ENCODE assay signal across 22 cellular contexts in genomic region chr10:35554036-35554435, GRCh38. TPM values are rescaled to one million over a fixed set of nuclear protein-coding genes. Genes with fewer than 3 reads are reported as not detected.
DNase-seq lines count a peak whose midpoint lies in the region; TF ChIP-seq lines count a peak whose summit lies in the region.
"Had no signal": no experiment of that assay in that cellular context is flagged by ENCODE, and none has a peak within 500 bp of the region (broad histone marks: within the 10 kb centered on the region; RNA-seq: fewer than 3 reads in every experiment).

No MANE protein-coding gene starts in this region.

- H3K4me3 Mint-ChIP-seq in MCF 10A (ENCODE audit: unreplicated experiment): no peak overlapping the region
- H3K4me3 Mint-ChIP-seq in nephron progenitor cell: no peak overlapping the region
- H3K4me3 Mint-ChIP-seq: CD4-positive, alpha-beta memory T cell had no signal

- TF ChIP-seq POLR2A in uterus (IDR thresholded peaks at IDR 0.05) (no peak), erythroblast (IDR thresholded peaks at IDR 0.05; ENCODE audit: low read length) (no peak)

- H2AFZ ChIP-seq in mammary epithelial cell (ENCODE audit: low read depth, low read length): no peak overlapping the region
- H2AFZ ChIP-seq: PC-9 had no signal

- 76% methylated on average over 2 of the region's 2 CpGs for WGBS in mammary epithelial cell (ENCODE audit: low coverage, missing lambda C conversion rate)

- in situ Hi-C loops in mammary epithelial cell (cut with MboI; ENCODE audit: low sequenced_read_pairs in 2 of 2): loop anchor here (25.0 kb wide), 2 partner anchors 317 to 442 kb away; no protein-coding TSS in a partner anchor

- no TSS peak for BruUV-seq in MCF 10A (replicated peaks; lab: Mats Ljungman, UMichigan)
- no TSS peak for BruUV-seq in mammary epithelial cell (replicated peaks; lab: Mats Ljungman, UMichigan)

- peaks cover 13% of the 10 kb centered on the region for H3K79me2 ChIP-seq in mammary epithelial cell (ENCODE audit: insufficient read depth, low read length)

- dilution Hi-C loops in mammary epithelial cell (cut with HindIII; ENCODE audit: low sequenced_read_pairs): no loop called here

- H3K9me3 ChIP-seq in mammary epithelial cell (replicated peaks; ENCODE audit: insufficient read depth, low read length) (no peaks in the 10 kb centered on the region), uterus (no peaks in the 10 kb centered on the region)
- H3K9me3 ChIP-seq: BLaER1, SJCRH30 had no signal

- H3K9me3 Mint-ChIP-seq in MCF 10A (ENCODE audit: unreplicated experiment) (no peaks in the 10 kb centered on the region), nephron progenitor cell (no peaks in the 10 kb centered on the region)
- H3K9me3 Mint-ChIP-seq: CD4-positive, alpha-beta memory T cell had no signal

- H3K27me3 Mint-ChIP-seq in MCF 10A (ENCODE audit: insufficient read depth, unreplicated experiment): no peaks in the 10 kb centered on the region
- no peaks in the 10 kb centered on the region for H3K27me3 Mint-ChIP-seq in nephron progenitor cell (ENCODE audit: low read depth, poor library complexity)
- H3K27me3 Mint-ChIP-seq: CD4-positive, alpha-beta memory T cell had no signal

- H3K27ac Mint-ChIP-seq in MCF 10A (ENCODE audit: low read depth, unreplicated experiment) (peak overlapping the region; percentile 46), nephron progenitor cell (peak overlapping the region; percentile 62)

- H3K36me3 Mint-ChIP-seq in MCF 10A (ENCODE audit: insufficient read depth, unreplicated experiment): peaks cover 27% of the 10 kb centered on the region
- peaks cover 19% of the 10 kb centered on the region for H3K36me3 Mint-ChIP-seq in nephron progenitor cell (ENCODE audit: low read depth)

- TF ChIP-seq CTCF in MCF 10A (IDR thresholded peaks at IDR 0.05; ENCODE audit: unreplicated experiment) (no peak), mammary epithelial cell (conservative IDR thresholded peaks at IDR 0.05 in 1 of 2, IDR thresholded peaks at IDR 0.05 in 1 of 2; ENCODE audit: extremely low read depth in 1 of 2, insufficient read depth in 1 of 2, low read depth in 1 of 2, low read length in 2 of 2) (no peak), nephron progenitor cell (IDR thresholded peaks at IDR 0.05) (no peak), uterus (IDR thresholded peaks at IDR 0.05) (no peak)

- peaks cover 13% of the 10 kb centered on the region for H3K4me1 ChIP-seq in mammary epithelial cell (ENCODE audit: insufficient read depth, low read length)
- H3K4me1 ChIP-seq in uterus: no peaks in the 10 kb centered on the region
- H3K4me1 ChIP-seq: BLaER1 had no signal

- DNase-seq in MCF 10A (ENCODE audit: unreplicated experiment) (no peak), mammary epithelial cell (no peak), nephron progenitor cell (no peak), uterus (no peak), T1000 (lab: John Stamatoyannopoulos, UW) (no peak), erythroblast (lab: John Stamatoyannopoulos, UW) (no peak)
- DNase-seq in stimulated activated CD4-positive, alpha-beta T cell treated with anti-CD3 and anti-CD28 coated beads, Interleukin-4, amount 100 ng/mL, for 4 hours: no peak
- DNase-seq: CD4-positive, alpha-beta memory T cell; DMS79; H7; KBM-7; MV-4-11; NCI-H2081; NCI-H446 treated with DMSO at 0.1 percent for 48 hours; NCI-H748 treated with DMSO at 0.1 percent for 48 hours; PC-9; SJCRH30 had no signal

- no peak overlapping the region for H3K4me3 ChIP-seq in mammary epithelial cell (replicated peaks in 1 of 3; ENCODE audit: insufficient read depth in 1 of 3, low read depth in 2 of 3, low read length in 3 of 3)
- no peak overlapping the region for H3K4me3 ChIP-seq in uterus
- H3K4me3 ChIP-seq: BLaER1, PC-9, SJCRH30 had no signal

- intact Hi-C loops in MCF 10A (cut with micrococcal nuclease) (no loop called here), mammary epithelial cell (cut with micrococcal nuclease) (no loop called here), uterus (cut with DNase I; ENCODE audit: low total_unique reads) (no loop called here)

- H3K27me3 ChIP-seq in mammary epithelial cell (ENCODE audit: insufficient read depth, low read length) (no peaks in the 10 kb centered on the region), uterus (no peaks in the 10 kb centered on the region)
- H3K27me3 ChIP-seq: BLaER1, SJCRH30 had no signal

- H3K9ac ChIP-seq in mammary epithelial cell (ENCODE audit: insufficient read depth, low read length): no peak overlapping the region
- H3K9ac ChIP-seq: BLaER1 had no signal

- CTCF ChIA-PET in MCF 10A (lab: Yijun Ruan, JAX): interaction anchor here (1.4 to 1.5 kb wide), 3 partner anchors 9 to 35 kb away, joined by 3 to 9 read pairs (median 4); no protein-coding TSS in a partner anchor
- CTCF ChIA-PET in mammary epithelial cell (lab: Charles Lee; ENCODE audit: low non-redundant PET): no interaction called here

- H4K20me1 ChIP-seq in mammary epithelial cell (ENCODE audit: insufficient read depth, low read length): no peaks in the 10 kb centered on the region
- H4K20me1 ChIP-seq: BLaER1 had no signal

- H3K4me2 ChIP-seq in mammary epithelial cell (ENCODE audit: insufficient read depth, low read depth, low read length): no peak overlapping the region
- H3K4me2 ChIP-seq: BLaER1, PC-9 had no signal

- H3K27ac ChIP-seq in mammary epithelial cell (ENCODE audit: insufficient read depth, low read depth, low read length) (no peak overlapping the region), cingulate gyrus (ENCODE audit: low read depth, low read length) (peak overlapping the region; percentile 43), uterus (no peak overlapping the region)
- H3K27ac ChIP-seq: BLaER1, PC-9, RWPE1, SJCRH30 had no signal

- POLR2A ChIA-PET in MCF 10A (lab: Yijun Ruan, JAX): no interaction called here

- H3K36me3 ChIP-seq in mammary epithelial cell (ENCODE audit: insufficient read depth, low read length): peaks cover 2% of the 10 kb centered on the region
- no peaks in the 10 kb centered on the region for H3K36me3 ChIP-seq in uterus

- H3K4me1 Mint-ChIP-seq in MCF 10A (ENCODE audit: insufficient read depth, unreplicated experiment): peaks cover 12% of the 10 kb centered on the region
- peaks cover 11% of the 10 kb centered on the region for H3K4me1 Mint-ChIP-seq in nephron progenitor cell

RNA-seq across cellular contexts. Expression of gene GJD4, which starts 51.1 kb away (rescaled TPM):
- total RNA-seq in MCF 10A (2022): not detected in 2 replicates
- not detected for total RNA-seq in mammary epithelial cell
- polyA plus RNA-seq in mammary epithelial cell: not detected
- polyA minus RNA-seq in mammary epithelial cell: not detected
- not detected for total RNA-seq in uterus
- total RNA-seq: A172, H7, HepG2, PC-9 had no signal
- polyA plus RNA-seq: CD4-positive, alpha-beta memory T cell; HepG2 had no signal
